Comparison of ENCODE assay signal across 10 cellular contexts in the genomic region with DNA sequence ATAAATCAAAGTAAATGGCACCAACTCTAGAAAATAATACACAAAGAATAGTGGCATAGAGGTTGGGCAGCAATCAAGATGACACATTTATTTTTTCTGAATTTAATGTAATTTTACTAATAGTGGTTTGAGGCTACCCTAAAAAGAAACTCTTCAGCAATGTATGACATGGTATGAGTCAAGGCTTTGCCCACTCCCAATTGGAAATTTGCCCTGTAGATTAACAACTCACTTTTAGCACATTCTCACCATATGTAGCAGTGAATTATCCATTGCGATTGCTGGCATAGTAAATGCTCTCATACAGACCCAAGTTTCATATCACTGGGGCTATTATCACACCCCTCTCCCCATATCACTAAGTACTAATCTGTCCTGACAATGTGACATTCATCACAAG.
"Had no signal": no experiment of that assay in that cellular context is flagged by ENCODE, and none has a peak within 500 bp of the region (broad histone marks: within the 10 kb centered on the region; RNA-seq: fewer than 3 reads in every experiment).

No MANE protein-coding gene starts in this region.

- H3K27ac ChIP-seq: HL-60 had no signal

- H2AFZ ChIP-seq: GM23338 had no signal

- DNase-seq: H9, HCEC 1CT, IMR-90, KG1 had no signal

- ATAC-seq: GM23338, K562 had no signal

- H3K27ac Mint-ChIP-seq: GM23338, H9 had no signal

- H3K4me3 ChIP-seq: GM23338, K562 had no signal

- H3K4me2 ChIP-seq: GM23338 had no signal

- FAIRE-seq: H1, H54, HTR-8/SVneo, K562 had no signal

- H3K4me3 Mint-ChIP-seq: GM23338, H9 had no signal
